Comparison of ENCODE assay signal across 8 cellular contexts in genomic region chr10:70672993-70673928, GRCh38. TPM values are rescaled to one million over a fixed set of nuclear protein-coding genes. Genes with fewer than 3 reads are reported as not detected.
DNase-seq lines count a peak whose midpoint lies in the region; ATAC-seq and TF ChIP-seq lines count a peak whose summit lies in the region.

No MANE protein-coding gene starts in this region.

- H3K36me3 ChIP-seq in ascending aorta (no peaks in the 10 kb centered on the region), transverse colon (no peaks in the 10 kb centered on the region)

- CTCF ChIA-PET in activated CD8-positive, alpha-beta memory T cell treated with anti-CD3 and anti-CD28 coated beads, Interleukin-2, amount 10 ng/mL, durations not matched to agents 7 days and 5 days (lab: Charles Lee) = interaction anchor here (1.0 kb wide), 1 partner anchor 122 kb away, joined by 3 read pairs; no protein-coding TSS in a partner anchor

- TF ChIP-seq CTCF in ascending aorta (IDR thresholded peaks at IDR 0.05) = no peak
- no peak for TF ChIP-seq CTCF in transverse colon (IDR thresholded peaks at IDR 0.05)

- peaks cover 3% of the 10 kb centered on the region for H3K9me3 Mint-ChIP-seq in activated CD8-positive, alpha-beta memory T cell treated with anti-CD3 and anti-CD28 coated beads, Interleukin-2, amount 10 ng/mL, durations not matched to agents 7 days and 5 days (ENCODE audit: low read depth)

- TF ChIP-seq POLR2A in transverse colon (IDR thresholded peaks at IDR 0.05) = no peak

- H3K36me3 Mint-ChIP-seq in activated CD8-positive, alpha-beta memory T cell treated with anti-CD3 and anti-CD28 coated beads, Interleukin-2, amount 10 ng/mL, durations not matched to agents 7 days and 5 days = no peaks in the 10 kb centered on the region

- peaks cover 15% of the 10 kb centered on the region for H3K4me1 Mint-ChIP-seq in activated CD8-positive, alpha-beta memory T cell treated with anti-CD3 and anti-CD28 coated beads, Interleukin-2, amount 10 ng/mL, durations not matched to agents 7 days and 5 days

- 49% methylated on average over 15 of the region's 15 CpGs; no CpG with 5 or more reads in 1 of the 2 donors for WGBS in transverse colon (ENCODE audit: low coverage in 1 of 2), 2 donors

- no peaks in the 10 kb centered on the region for H3K27me3 ChIP-seq in ascending aorta
- H3K27me3 ChIP-seq in transverse colon = peaks cover 41% of the 10 kb centered on the region

- no peak overlapping the region for H3K27ac ChIP-seq in ascending aorta
- H3K27ac ChIP-seq in transverse colon = peak overlapping the region; percentile 58 to 71 (median 62)

- H3K4me3 Mint-ChIP-seq in activated CD8-positive, alpha-beta memory T cell treated with anti-CD3 and anti-CD28 coated beads, Interleukin-2, amount 10 ng/mL, durations not matched to agents 7 days and 5 days = peak overlapping the region; percentile 58

- peaks cover 3 to 4% of the 10 kb centered on the region in 2 donors for H3K4me1 ChIP-seq in ascending aorta
- peaks cover 0 to 12% (median 9%) of the 10 kb centered on the region in 4 donors for H3K4me1 ChIP-seq in transverse colon

- H3K27ac Mint-ChIP-seq in activated CD8-positive, alpha-beta memory T cell treated with anti-CD3 and anti-CD28 coated beads, Interleukin-2, amount 10 ng/mL, durations not matched to agents 7 days and 5 days = no peak overlapping the region

- no peak for ATAC-seq in activated CD8-positive, alpha-beta memory T cell treated with anti-CD3 and anti-CD28 coated beads, Interleukin-2, amount 10 ng/mL, durations not matched to agents 7 days and 5 days
- no peak for ATAC-seq in HG03025 (IDR thresholded peaks at IDR 0.05; ENCODE audit: low FRiP score, unreplicated experiment)
- no peak for ATAC-seq in HG02610 (IDR thresholded peaks at IDR 0.05; ENCODE audit: unreplicated experiment)
- no peak for ATAC-seq in GM21723 (IDR thresholded peaks at IDR 0.05; ENCODE audit: unreplicated experiment)

- TF ChIP-seq EP300 in transverse colon (IDR thresholded peaks at IDR 0.05; ENCODE audit: low read depth) = no peak

- H3K9me3 ChIP-seq in ascending aorta = no peaks in the 10 kb centered on the region
- no peaks in the 10 kb centered on the region for H3K9me3 ChIP-seq in transverse colon

- in situ Hi-C loops in transverse colon (cut with MboI; ENCODE audit: low pct_ligation_motif_present in 1 of 4, low pct_unique_long_range_greater_than_20kb in 1 of 4, low sequenced_read_pairs in 3 of 4) = no loop called here

- H3K4me3 ChIP-seq in ascending aorta (peak overlapping the region; percentile 37 to 54), transverse colon (peak overlapping the region in 3 of 4 donors; percentile 19 to 36 (median 35))

- intact Hi-C loops in ascending aorta (cut with DNase I) = no loop called here
- intact Hi-C loops in transverse colon (cut with DNase I; ENCODE audit: low total_unique reads) = no loop called here

- H3K27me3 Mint-ChIP-seq in activated CD8-positive, alpha-beta memory T cell treated with anti-CD3 and anti-CD28 coated beads, Interleukin-2, amount 10 ng/mL, durations not matched to agents 7 days and 5 days = peaks cover 54% of the 10 kb centered on the region

- no peak for DNase-seq in activated CD8-positive, alpha-beta memory T cell treated with anti-CD3 and anti-CD28 coated beads, Interleukin-2, amount 10 ng/mL, durations not matched to agents 7 days and 5 days
- no peak for DNase-seq in activated CD8-positive, alpha-beta memory T cell treated with anti-CD3 and anti-CD28 coated beads for 24 hours
- DNase-seq in ascending aorta (ENCODE audit: low spot score in 2 of 2) = no peak
- DNase-seq in islet precursor cell = peak; percentile 80
- DNase-seq in transverse colon = no peak

RNA-seq across cellular contexts. Expression of gene ADAMTS14, which starts 1.0 kb away (rescaled TPM):
- total RNA-seq in activated CD8-positive, alpha-beta memory T cell treated with anti-CD3 and anti-CD28 coated beads, Interleukin-2, amount 10 ng/mL, durations not matched to agents 7 days and 5 days = under 1 TPM; 0.15 to 0.19 TPM
- 0.32 TPM for total RNA-seq in ascending aorta
- total RNA-seq in transverse colon = 1 to 10 TPM in 2 of 4 donors, under 1 TPM in 2; 0.95 to 3.8 (median 1.4) TPM

Comparison
In these comparisons a context has a peak if more than half of its experiments do, and no peak if none do; other contexts are left out.
1. H3K27ac ChIP-seq: peak in transverse colon (4 of 4); none in ascending aorta (0 of 2).